Comparison of ENCODE assay signal across 29 cellular contexts in genomic region chr17:29073520-29073919, GRCh38. TPM values are rescaled to one million over a fixed set of nuclear protein-coding genes. Genes with fewer than 3 reads are reported as not detected.
DNase-seq lines count a peak whose midpoint lies in the region; ATAC-seq and TF ChIP-seq lines count a peak whose summit lies in the region.
"Had no signal": no experiment of that assay in that cellular context is flagged by ENCODE, and none has a peak within 500 bp of the region (broad histone marks: within the 10 kb centered on the region; RNA-seq: fewer than 3 reads in every experiment).

No MANE protein-coding gene starts in this region.

- H2AFZ ChIP-seq in neural progenitor cell (replicated peaks) = no peak overlapping the region
- H2AFZ ChIP-seq: parathyroid adenoma had no signal

- DNase-seq in CD8-positive, alpha-beta T cell = no peak
- no peak for DNase-seq in central memory CD8-positive, alpha-beta T cell (ENCODE audit: low spot score in 2 of 2)
- DNase-seq in neural progenitor cell (ENCODE audit: low spot score) (no peak), sigmoid colon (no peak)
- no peak for DNase-seq in stimulated activated naive CD4-positive, alpha-beta T cell treated with Interleukin-2 at 50 U/mL for 16 hours (lab: John Stamatoyannopoulos, UW)
- DNase-seq: activated B cell treated with CpG ODN at 0.5 μM for 24 hours; activated CD8-positive, alpha-beta memory T cell treated with anti-CD3 and anti-CD28 coated beads, Interleukin-2, amount 10 ng/mL, durations not matched to agents 7 days and 5 days; activated gamma-delta T cell; activated T-cell treated with anti-CD3 and anti-CD28 coated beads, Interleukin-2, amount 50 U/mL, for 4 hours; dermis blood vessel endothelial cell; DMS79; esophagus squamous epithelium; foreskin keratinocyte; heart right ventricle; Kasumi-1; lower lobe of right lung; NCI-H1436 treated with DMSO at 0.1 percent for 48 hours; NCI-H2081 treated with DMSO at 0.1 percent for 48 hours; NCI-H226; SIG-M5; stimulated activated CD4-positive, alpha-beta T cell treated with anti-CD3 and anti-CD28 coated beads, Interleukin-1b, Interleukin-23, amount 100 ng/mL, for 48 hours; stomach; thyroid gland had no signal

- H3K36me3 ChIP-seq in CD8-positive, alpha-beta T cell (ENCODE audit: insufficient read depth, low read length) = no peaks in the 10 kb centered on the region
- H3K36me3 ChIP-seq in neural progenitor cell (no peaks in the 10 kb centered on the region), sigmoid colon (peaks cover 0 to 25% (median 2%) of the 10 kb centered on the region in 4 donors)
- H3K36me3 ChIP-seq: thyroid gland had no signal

- H3K4me1 ChIP-seq in CD8-positive, alpha-beta T cell (ENCODE audit: insufficient read depth, low read length) = no peaks in the 10 kb centered on the region
- H3K4me1 ChIP-seq in neural progenitor cell = peaks cover 40% of the 10 kb centered on the region
- H3K4me1 ChIP-seq in sigmoid colon = no peaks in the 10 kb centered on the region
- H3K4me1 ChIP-seq: foreskin keratinocyte, lower lobe of right lung, thyroid gland had no signal

- intact Hi-C loops in CD8-positive, alpha-beta T cell (cut with DNase I, micrococcal nuclease) = no loop called here
- intact Hi-C loops in sigmoid colon (cut with DNase I) = no loop called here

- H3K4me3 ChIP-seq in CD8-positive, alpha-beta T cell (ENCODE audit: low read depth, low read length) = no peak overlapping the region
- H3K4me3 ChIP-seq in neural progenitor cell = no peak overlapping the region
- no peak overlapping the region for H3K4me3 ChIP-seq in sigmoid colon
- H3K4me3 ChIP-seq: ascending aorta, esophagus squamous epithelium, heart right ventricle, lower lobe of right lung, right atrium auricular region, stomach, thyroid gland had no signal

- H3K27me3 Mint-ChIP-seq in CD8-positive, alpha-beta T cell (ENCODE audit: low read depth) = no peaks in the 10 kb centered on the region
- no peaks in the 10 kb centered on the region for H3K27me3 Mint-ChIP-seq in central memory CD8-positive, alpha-beta T cell
- H3K27me3 Mint-ChIP-seq in neural progenitor cell (ENCODE audit: insufficient read depth, low read depth) = peaks cover 6% of the 10 kb centered on the region
- H3K27me3 Mint-ChIP-seq: activated B cell treated with CpG ODN at 0.5 μM for 24 hours; activated CD8-positive, alpha-beta memory T cell treated with anti-CD3 and anti-CD28 coated beads, Interleukin-2, amount 10 ng/mL, durations not matched to agents 7 days and 5 days had no signal

- H3K4me3 Mint-ChIP-seq in CD8-positive, alpha-beta T cell = no peak overlapping the region
- H3K4me3 Mint-ChIP-seq in central memory CD8-positive, alpha-beta T cell = no peak overlapping the region
- no peak overlapping the region for H3K4me3 Mint-ChIP-seq in neural progenitor cell
- H3K4me3 Mint-ChIP-seq: activated B cell treated with CpG ODN at 0.5 μM for 24 hours; activated CD8-positive, alpha-beta memory T cell treated with anti-CD3 and anti-CD28 coated beads, Interleukin-2, amount 10 ng/mL, durations not matched to agents 7 days and 5 days; activated T-cell treated with anti-CD3 and anti-CD28 coated beads, Interleukin-2, amount 50 U/mL, for 4 hours had no signal

- H3K27me3 ChIP-seq in CD8-positive, alpha-beta T cell (ENCODE audit: insufficient read depth, low read length) = no peaks in the 10 kb centered on the region
- H3K27me3 ChIP-seq in neural progenitor cell (no peaks in the 10 kb centered on the region), sigmoid colon (peaks cover 0 to 10% (median 0%) of the 10 kb centered on the region in 3 donors)
- H3K27me3 ChIP-seq: ascending aorta, esophagus squamous epithelium, heart right ventricle, right atrium auricular region, thyroid gland had no signal

- TF ChIP-seq EP300 in sigmoid colon (IDR thresholded peaks at IDR 0.05) = no peak

- TF ChIP-seq POLR2A in GM19193 (IDR thresholded peaks at IDR 0.05; ENCODE audit: extremely low read depth, insufficient read depth, insufficient read length) = peak; percentile 25
- TF ChIP-seq POLR2A in sigmoid colon (IDR thresholded peaks at IDR 0.05) = no peak

- H3K79me2 ChIP-seq in neural progenitor cell (ENCODE audit: low read depth) = no peaks in the 10 kb centered on the region
- H3K79me2 ChIP-seq: parathyroid adenoma had no signal

- H3K4me1 Mint-ChIP-seq in CD8-positive, alpha-beta T cell (ENCODE audit: low read depth) = no peaks in the 10 kb centered on the region
- H3K4me1 Mint-ChIP-seq in central memory CD8-positive, alpha-beta T cell = peaks cover 26% of the 10 kb centered on the region
- peaks cover 13% of the 10 kb centered on the region for H3K4me1 Mint-ChIP-seq in neural progenitor cell
- H3K4me1 Mint-ChIP-seq: activated B cell treated with CpG ODN at 0.5 μM for 24 hours; activated CD8-positive, alpha-beta memory T cell treated with anti-CD3 and anti-CD28 coated beads, Interleukin-2, amount 10 ng/mL, durations not matched to agents 7 days and 5 days had no signal

- peaks cover 36% of the 10 kb centered on the region for H3F3A ChIP-seq in neural progenitor cell (ENCODE audit: low read depth)

- 81 to 84% methylated on average over 4 of the region's 4 CpGs for WGBS in sigmoid colon, 2 donors

- H3K9me3 ChIP-seq in CD8-positive, alpha-beta T cell (ENCODE audit: low read length) = no peaks in the 10 kb centered on the region
- H3K9me3 ChIP-seq in neural progenitor cell (ENCODE audit: low read depth) (no peaks in the 10 kb centered on the region), sigmoid colon (no peaks in the 10 kb centered on the region)
- H3K9me3 ChIP-seq: ascending aorta, esophagus squamous epithelium, heart right ventricle, lower lobe of right lung, right atrium auricular region, stomach, thyroid gland had no signal

- H3K4me2 ChIP-seq in neural progenitor cell = peak overlapping the region; percentile 31

- H3K36me3 Mint-ChIP-seq in CD8-positive, alpha-beta T cell = peaks cover 12% of the 10 kb centered on the region
- H3K36me3 Mint-ChIP-seq in central memory CD8-positive, alpha-beta T cell (ENCODE audit: insufficient read depth) = peaks cover 16% of the 10 kb centered on the region
- peaks cover 7% of the 10 kb centered on the region for H3K36me3 Mint-ChIP-seq in neural progenitor cell
- H3K36me3 Mint-ChIP-seq: activated CD8-positive, alpha-beta memory T cell treated with anti-CD3 and anti-CD28 coated beads, Interleukin-2, amount 10 ng/mL, durations not matched to agents 7 days and 5 days had no signal

- POLR2A ChIA-PET in CD8-positive, alpha-beta T cell (lab: Charles Lee) = no interaction called here

- H4K20me1 ChIP-seq in neural progenitor cell (ENCODE audit: low read depth) = no peaks in the 10 kb centered on the region

- H3K9me3 Mint-ChIP-seq in CD8-positive, alpha-beta T cell = no peaks in the 10 kb centered on the region
- no peaks in the 10 kb centered on the region for H3K9me3 Mint-ChIP-seq in central memory CD8-positive, alpha-beta T cell
- no peaks in the 10 kb centered on the region for H3K9me3 Mint-ChIP-seq in neural progenitor cell
- H3K9me3 Mint-ChIP-seq: activated B cell treated with CpG ODN at 0.5 μM for 24 hours; activated T-cell treated with anti-CD3 and anti-CD28 coated beads, Interleukin-2, amount 50 U/mL, for 4 hours had no signal

- peak overlapping the region; percentile 71 for H3K27ac Mint-ChIP-seq in CD8-positive, alpha-beta T cell
- peak overlapping the region; percentile 45 for H3K27ac Mint-ChIP-seq in central memory CD8-positive, alpha-beta T cell (ENCODE audit: low read depth)
- no peak overlapping the region for H3K27ac Mint-ChIP-seq in neural progenitor cell
- H3K27ac Mint-ChIP-seq: activated B cell treated with CpG ODN at 0.5 μM for 24 hours; activated CD8-positive, alpha-beta memory T cell treated with anti-CD3 and anti-CD28 coated beads, Interleukin-2, amount 10 ng/mL, durations not matched to agents 7 days and 5 days had no signal

- CTCF ChIA-PET in CD8-positive, alpha-beta T cell (lab: Charles Lee) = no interaction called here

- H3K9ac ChIP-seq in neural progenitor cell = no peak overlapping the region
- H3K9ac ChIP-seq: parathyroid adenoma had no signal

- H3K27ac ChIP-seq in CD8-positive, alpha-beta T cell (ENCODE audit: low read depth, low read length) = no peak overlapping the region
- H3K27ac ChIP-seq in neural progenitor cell = no peak overlapping the region
- no peak overlapping the region for H3K27ac ChIP-seq in sigmoid colon
- H3K27ac ChIP-seq: ascending aorta, esophagus squamous epithelium, foreskin keratinocyte, lower lobe of right lung, parathyroid adenoma, stomach, thyroid gland had no signal

- TF ChIP-seq CTCF in CD8-positive, alpha-beta T cell (IDR thresholded peaks at IDR 0.05) = no peak
- no peak for TF ChIP-seq CTCF in neural progenitor cell (IDR thresholded peaks at IDR 0.05)
- no peak for TF ChIP-seq CTCF in sigmoid colon (IDR thresholded peaks at IDR 0.05)

- ATAC-seq in CD8-positive, alpha-beta T cell = no peak
- ATAC-seq in central memory CD8-positive, alpha-beta T cell (replicated peaks; ENCODE audit: extremely low read depth, poor library complexity, severe bottlenecking) = no peak
- ATAC-seq in HG02588 (IDR thresholded peaks at IDR 0.05; ENCODE audit: unreplicated experiment) = no peak
- ATAC-seq: activated CD8-positive, alpha-beta memory T cell treated with anti-CD3 and anti-CD28 coated beads, Interleukin-2, amount 10 ng/mL, durations not matched to agents 7 days and 5 days; activated T-cell treated with anti-CD3 and anti-CD28 coated beads, Interleukin-2, amount 50 U/mL, for 4 hours; foreskin keratinocyte; lower lobe of right lung; Panc1 had no signal

RNA-seq across cellular contexts. Expression of gene PIPOX, which starts 30.6 kb away (rescaled TPM):
- total RNA-seq in CD8-positive, alpha-beta T cell = 1 to 10 TPM; 5.6 to 6.0 TPM
- total RNA-seq in neural progenitor cell (ENCODE audit: low replicate concordance) (3.7 and 8.8 TPM in 2 replicates), sigmoid colon (10 to 100 TPM in 3 of 4 donors, 1 to 10 TPM in 1; 6.4 to 20.5 (median 11.4) TPM)
- polyA plus RNA-seq in sigmoid colon = 1 to 10 TPM in 1 of 3 donors, under 1 TPM in 1, not detected in 1; 0.71 to 1.2 TPM
- total RNA-seq: ascending aorta had no signal
- polyA plus RNA-seq: foreskin keratinocyte had no signal
